In the genomic region with DNA sequence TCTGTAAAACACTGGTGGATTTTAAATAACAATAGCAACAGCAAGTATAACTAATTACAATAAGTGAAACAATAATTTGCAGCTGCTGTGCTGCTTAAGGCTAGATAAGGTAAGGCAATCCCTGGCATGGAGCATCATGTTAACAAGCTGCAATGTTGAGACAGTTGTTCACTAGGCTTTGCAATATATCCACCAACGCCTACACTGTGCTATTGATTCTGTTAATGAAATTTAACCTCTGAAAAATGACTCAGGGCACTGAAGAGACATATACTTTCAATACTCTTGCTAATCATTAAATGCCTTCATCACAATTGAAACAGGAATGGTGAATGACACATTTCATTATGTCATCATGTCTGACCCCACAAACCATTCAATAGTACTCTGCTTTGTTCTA, we compare ENCODE assay signal across 17 cellular contexts.
"Had no signal": no experiment of that assay in that cellular context is flagged by ENCODE, and none has a peak within 500 bp of the region (broad histone marks: within the 10 kb centered on the region; RNA-seq: fewer than 3 reads in every experiment).

No MANE protein-coding gene starts in this region.

- H3K4me3 ChIP-seq: esophagus squamous epithelium, left ventricle myocardium inferior, mucosa of descending colon, ovary had no signal

- DNase-seq: activated CD4-positive, alpha-beta T cell treated with anti-CD3 and anti-CD28 coated beads for 4 hours; activated CD8-positive, alpha-beta memory T cell treated with anti-CD3 and anti-CD28 coated beads, Interleukin-2, amount 50 U/mL, for 48 hours; activated CD8-positive, alpha-beta T cell treated with anti-CD3 and anti-CD28 coated beads, Interleukin-2, amount 10 ng/mL, durations not matched to agents 7 days and 5 days; activated naive CD8-positive, alpha-beta T cell treated with anti-CD3 and anti-CD28 coated beads, Interleukin-2, amount 10 ng/mL, durations not matched to agents 7 days and 5 days; brain microvascular endothelial cell; cortex of kidney; effector CD4-positive, alpha-beta T cell; esophagus squamous epithelium; hypothalamus; kidney; left ventricle myocardium inferior; mucosa of descending colon; naive thymus-derived CD4-positive, alpha-beta T cell; ovary; stimulated activated CD4-positive, alpha-beta T cell treated with anti-CD3 and anti-CD28 coated beads, Interleukin-12 subunit alpha, Interleukin-12 subunit beta, amount 100 ng/mL, for 4 hours; stimulated activated CD4-positive, alpha-beta T cell treated with anti-CD3 and anti-CD28 coated beads, Interleukin-2, amount 100 ng/mL, for 24 hours; WERI-Rb-1 had no signal

- H3K9me3 ChIP-seq: esophagus squamous epithelium, left ventricle myocardium inferior, mucosa of descending colon, ovary had no signal

- ATAC-seq: activated CD8-positive, alpha-beta T cell treated with anti-CD3 and anti-CD28 coated beads, Interleukin-2, amount 10 ng/mL, durations not matched to agents 7 days and 5 days; mucosa of descending colon; naive thymus-derived CD4-positive, alpha-beta T cell had no signal

- H3K36me3 ChIP-seq: brain microvascular endothelial cell, esophagus squamous epithelium, left ventricle myocardium inferior, ovary, WERI-Rb-1 had no signal

- FAIRE-seq: kidney had no signal

- H3K27ac ChIP-seq: brain microvascular endothelial cell, esophagus squamous epithelium, left ventricle myocardium inferior, ovary, WERI-Rb-1 had no signal
